Comparison of ENCODE assay signal across 9 cellular contexts in the genomic region with DNA sequence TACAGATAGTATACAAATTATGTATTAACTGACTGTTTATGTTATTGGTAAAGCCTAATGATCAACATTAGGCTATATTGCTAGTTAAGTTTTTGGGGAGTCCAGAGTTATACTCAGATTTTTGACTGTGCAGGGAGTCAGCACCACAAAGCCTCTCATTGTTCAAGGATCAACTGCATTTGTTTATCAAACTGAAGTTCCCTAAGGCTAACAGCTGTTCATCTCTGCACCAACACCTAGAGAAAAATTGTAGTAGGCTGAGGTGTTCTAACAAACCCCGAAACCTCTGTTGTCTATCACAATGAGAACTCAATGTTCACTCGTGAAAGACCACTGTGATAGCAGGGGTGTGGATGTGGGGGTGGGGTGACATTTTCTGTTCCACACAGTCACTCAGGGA.
"Had no signal": no experiment of that assay in that cellular context is flagged by ENCODE, and none has a peak within 500 bp of the region (broad histone marks: within the 10 kb centered on the region; RNA-seq: fewer than 3 reads in every experiment).

No MANE protein-coding gene starts in this region.

- ATAC-seq: HCT116, K562 had no signal

- H3K27ac ChIP-seq: GM23248, HL-60 had no signal

- H2AFZ ChIP-seq: GM23248 had no signal

- H3K4me3 ChIP-seq: GM23248, HAP-1, K562 had no signal

- H3K27ac Mint-ChIP-seq: HFFc6 had no signal

- H3K4me3 Mint-ChIP-seq: HFFc6 had no signal

- DNase-seq: GM23248, GOT3, H7, HFFc6, IMR-90 had no signal

- H3K9me3 ChIP-seq: HAP-1 had no signal

- H3K36me3 ChIP-seq: HAP-1 had no signal

- H3K4me1 ChIP-seq: HAP-1 had no signal

- H3K9ac ChIP-seq: GM23248 had no signal
